In genomic region chr16:67935402-67936123, GRCh38 we compare ENCODE assay signal across 1 cellular context.
TF ChIP-seq lines count a peak whose summit lies in the region.

No MANE protein-coding gene starts in this region.

TF ChIP-seq in HepG2, 621 proteins besides CTCF, POLR2A, EP300 and RAD21 (continued from another document and continues in another):
- peak; percentile 86; the same call in 1 of the 2 replicates for TF ChIP-seq ZSCAN5A (CRISPR knock-in tag; IDR thresholded peaks at IDR 0.05; ENCODE audit: borderline replicate concordance)
- TF ChIP-seq ZNF34 (CRISPR knock-in tag; IDR thresholded peaks at IDR 0.05; ENCODE audit: borderline replicate concordance), result peak; percentile 90; the same call in 1 of the 2 replicates
- TF ChIP-seq ZNF205 (CRISPR knock-in tag; IDR thresholded peaks at IDR 0.05), result peak; percentile 62; the same call in 1 of the 2 replicates
- TF ChIP-seq ZMAT3 (CRISPR knock-in tag; conservative IDR thresholded peaks at IDR 0.05), result no peak
- TF ChIP-seq ZNF639 (CRISPR knock-in tag; conservative IDR thresholded peaks at IDR 0.05), result peak; percentile 41; the same call in 1 of the 2 replicates
- TF ChIP-seq ZNF674 (CRISPR knock-in tag; IDR thresholded peaks at IDR 0.05; ENCODE audit: low read depth), result no peak
- TF ChIP-seq ZNF746 (CRISPR knock-in tag; IDR thresholded peaks at IDR 0.05), result no peak; the same call in 1 of the 2 replicates
- TF ChIP-seq CSRNP1 (CRISPR knock-in tag; IDR thresholded peaks at IDR 0.05), result peak; percentile 83
- no peak for TF ChIP-seq RBAK (CRISPR knock-in tag; IDR thresholded peaks at IDR 0.05)
- TF ChIP-seq JUNB (CRISPR knock-in tag; IDR thresholded peaks at IDR 0.05; ENCODE audit: borderline replicate concordance), result no peak
- TF ChIP-seq SMARCC2 (IDR thresholded peaks at IDR 0.05), result no peak
- TF ChIP-seq ZNF329 (CRISPR knock-in tag; IDR thresholded peaks at IDR 0.05; ENCODE audit: low read depth), result no peak
- peak; percentile 1; the same call in 1 of the 2 replicates for TF ChIP-seq ZBTB14 (CRISPR knock-in tag; IDR thresholded peaks at IDR 0.05)
- peak; percentile 93; the same call in 1 of the 2 replicates for TF ChIP-seq MAF1 (CRISPR knock-in tag; IDR thresholded peaks at IDR 0.05; ENCODE audit: borderline replicate concordance)
- TF ChIP-seq ZNF768 (CRISPR knock-in tag; IDR thresholded peaks at IDR 0.05), result peak; percentile 61; the same call in 1 of the 2 replicates
- 0 out of 2 replicates have a peak, but pooled peaks have one; percentile 72 for TF ChIP-seq ZNF337 (CRISPR knock-in tag; IDR thresholded peaks at IDR 0.05; ENCODE audit: borderline replicate concordance, low read depth)
- TF ChIP-seq MTERF4 (CRISPR knock-in tag; IDR thresholded peaks at IDR 0.05), result peak; percentile 98; the same call in 1 of the 2 replicates
- peak; percentile 83; the same call in 1 of the 2 replicates for TF ChIP-seq ZFP1 (CRISPR knock-in tag; IDR thresholded peaks at IDR 0.05)
- no peak for TF ChIP-seq RFX1 (IDR thresholded peaks at IDR 0.05)
- peak; percentile 74; the same call in 1 of the 2 replicates for TF ChIP-seq ZNF513 (CRISPR knock-in tag; conservative IDR thresholded peaks at IDR 0.05)
- TF ChIP-seq FUBP1 (CRISPR knock-in tag; IDR thresholded peaks at IDR 0.05; ENCODE audit: borderline replicate concordance), result peak; percentile 67; the same call in 1 of the 2 replicates
- peak; percentile 81; the same call in 1 of the 2 replicates for TF ChIP-seq KLF6 (CRISPR knock-in tag; IDR thresholded peaks at IDR 0.05)
- 0 out of 2 replicates have a peak, but pooled peaks have one; percentile 56 for TF ChIP-seq HMG20B (CRISPR knock-in tag; conservative IDR thresholded peaks at IDR 0.05)
- TF ChIP-seq HNRNPLL (IDR thresholded peaks at IDR 0.05; ENCODE audit: low read depth, low read length, poor library complexity, severe bottlenecking), result peak; percentile 83
- peak; percentile 87 for TF ChIP-seq ZNF276 (CRISPR knock-in tag; IDR thresholded peaks at IDR 0.05; ENCODE audit: low read depth)
- peak; percentile 9; the same call in 1 of the 2 replicates for TF ChIP-seq NRL (CRISPR knock-in tag; IDR thresholded peaks at IDR 0.05; ENCODE audit: borderline replicate concordance)
- TF ChIP-seq CREB3 (CRISPR knock-in tag; IDR thresholded peaks at IDR 0.05), result peak; percentile 83; the same call in 1 of the 2 replicates
- TF ChIP-seq ZNF780A (CRISPR knock-in tag; IDR thresholded peaks at IDR 0.05), result no peak
- no peak for TF ChIP-seq TEAD2 (CRISPR knock-in tag; IDR thresholded peaks at IDR 0.05)
- no peak for TF ChIP-seq RORA (CRISPR knock-in tag; IDR thresholded peaks at IDR 0.05)
- TF ChIP-seq ATAD3A (CRISPR knock-in tag; IDR thresholded peaks at IDR 0.05), result no peak; the same call in 1 of the 2 replicates
- no peak for TF ChIP-seq TCF7L2 (IDR thresholded peaks at IDR 0.05; ENCODE audit: low read depth, low read length)
- TF ChIP-seq NFYB (CRISPR knock-in tag; IDR thresholded peaks at IDR 0.05), result peak; percentile 75
- TF ChIP-seq ZNF180 (CRISPR knock-in tag; IDR thresholded peaks at IDR 0.05; ENCODE audit: borderline replicate concordance, low read depth), result 0 out of 2 replicates have a peak, but pooled peaks have one; percentile 87
- TF ChIP-seq ATF4 (CRISPR knock-in tag; IDR thresholded peaks at IDR 0.05), result peak in 1 of 2 experiments; percentile 57; a peak in 2 of 4 replicates
- no peak for TF ChIP-seq ZNF282 (IDR thresholded peaks at IDR 0.05; ENCODE audit: partially characterized antibody)
- peak; percentile 55 for TF ChIP-seq BCL6 (CRISPR knock-in tag; IDR thresholded peaks at IDR 0.05)
- TF ChIP-seq HDAC1 (CRISPR knock-in tag; IDR thresholded peaks at IDR 0.05), result peak; percentile 76
- 0 out of 2 replicates have a peak, but pooled peaks have one; percentile 14 for TF ChIP-seq ISL2 (CRISPR knock-in tag; IDR thresholded peaks at IDR 0.05)
- peak; percentile 76; the same call in 1 of the 2 replicates for TF ChIP-seq XBP1 (CRISPR knock-in tag; IDR thresholded peaks at IDR 0.05)
- TF ChIP-seq PAXIP1 (CRISPR knock-in tag; conservative IDR thresholded peaks at IDR 0.05), result peak; percentile 67
- no peak for TF ChIP-seq REXO4 (CRISPR knock-in tag; IDR thresholded peaks at IDR 0.05; ENCODE audit: borderline replicate concordance)
- no peak for TF ChIP-seq WIZ (CRISPR knock-in tag; IDR thresholded peaks at IDR 0.05)
- no peak for TF ChIP-seq CEBPB (IDR thresholded peaks at IDR 0.05; ENCODE audit: borderline replicate concordance, low read depth, low read length)
- TF ChIP-seq ELF4 (CRISPR knock-in tag; IDR thresholded peaks at IDR 0.05; ENCODE audit: borderline replicate concordance), result peak; percentile 2; the same call in 1 of the 2 replicates
- 0 out of 2 replicates have a peak, but pooled peaks have one; percentile 29 for TF ChIP-seq ZNF629 (CRISPR knock-in tag; conservative IDR thresholded peaks at IDR 0.05)
- TF ChIP-seq POLR2AphosphoS2 (IDR thresholded peaks at IDR 0.05; ENCODE audit: low read depth, low read length), result peak; percentile 92
